Comparison of ENCODE assay signal across 1 cellular context in genomic region chr1:223712856-223713494, GRCh38.
TF ChIP-seq lines count a peak whose summit lies in the region.

No MANE protein-coding gene starts in this region.

TF ChIP-seq in HepG2, 621 proteins besides CTCF, POLR2A, EP300 and RAD21 (continued from another document):
- TF ChIP-seq FOXO4 (CRISPR knock-in tag; conservative IDR thresholded peaks at IDR 0.05) (0 out of 2 replicates have a peak, but pooled peaks have one; percentile 38), EZH2 (conservative IDR thresholded peaks at IDR 0.05; ENCODE audit: low read depth, low read length) (0 out of 2 replicates have a peak, but pooled peaks have one; percentile 30), NAIF1 (CRISPR knock-in tag; IDR thresholded peaks at IDR 0.05; ENCODE audit: borderline replicate concordance) (no peak), BCL3 (CRISPR knock-in tag; IDR thresholded peaks at IDR 0.05) (peak; percentile 4; the same call in 1 of the 2 replicates), ZNF558 (CRISPR knock-in tag; IDR thresholded peaks at IDR 0.05; ENCODE audit: borderline replicate concordance) (0 out of 2 replicates have a peak, but pooled peaks have one; percentile 16), ZNF550 (CRISPR knock-in tag; IDR thresholded peaks at IDR 0.05; ENCODE audit: borderline replicate concordance) (no peak)
